Comparison of ENCODE assay signal across 8 cellular contexts in the genomic region with DNA sequence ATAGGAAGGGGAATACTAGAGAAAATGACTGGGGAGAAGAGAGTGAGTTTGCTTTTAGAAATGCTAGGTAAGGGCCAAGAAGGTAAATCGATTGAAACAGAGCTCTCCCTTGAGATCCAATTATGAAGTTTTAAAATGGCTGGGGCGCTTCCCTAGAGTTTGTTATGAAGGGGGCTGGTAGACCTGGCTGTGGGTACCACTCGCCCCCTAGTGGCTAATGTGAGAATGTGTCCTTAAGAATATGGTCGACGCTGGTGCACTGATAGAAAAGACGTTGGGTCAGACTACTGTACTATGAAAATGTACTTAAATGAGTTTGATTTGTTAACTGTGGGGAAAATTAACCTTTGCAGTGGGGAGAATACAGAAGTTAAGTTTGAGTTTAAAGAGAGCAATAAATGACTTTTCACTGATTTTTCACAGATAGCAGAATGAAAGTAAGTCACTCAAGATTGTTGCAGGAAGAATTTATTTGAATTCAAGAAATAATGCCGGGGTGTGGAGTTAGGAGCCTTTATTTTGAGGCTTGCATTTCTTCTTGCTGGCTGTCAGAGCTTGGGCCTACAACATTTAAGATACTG.
A peak's percentile ranks its signal among the peaks of the same experiment; 100 is the strongest.
DNase-seq lines count a peak whose midpoint lies in the region; ATAC-seq, FAIRE-seq and TF ChIP-seq lines count a peak whose summit lies in the region.

No MANE protein-coding gene starts in this region.

- H3K27ac ChIP-seq in DOHH2 (ENCODE audit: low read depth, low read length): no peak overlapping the region
- no peak overlapping the region for H3K27ac ChIP-seq in tibial artery

- H3K4me1 ChIP-seq in DOHH2 (ENCODE audit: control insufficient read depth, low read length): peaks cover 22% of the 10 kb centered on the region
- H3K4me1 ChIP-seq in tibial artery: no peaks in the 10 kb centered on the region

- peak; percentile 90 for ATAC-seq in GM21529 (IDR thresholded peaks at IDR 0.05; ENCODE audit: unreplicated experiment)

- H3K4me3 ChIP-seq in DOHH2 (ENCODE audit: low read length): no peak overlapping the region
- peak overlapping the region in 1 of 2 donors; percentile 23 for H3K4me3 ChIP-seq in tibial artery

- H3K27me3 ChIP-seq in DOHH2 (ENCODE audit: control insufficient read depth, low read length): no peaks in the 10 kb centered on the region
- no peaks in the 10 kb centered on the region for H3K27me3 ChIP-seq in tibial artery

- intact Hi-C loops in tibial artery (cut with DNase I; ENCODE audit: low total_unique reads): no loop called here

- H4K20me1 ChIP-seq in DOHH2 (ENCODE audit: control insufficient read depth, insufficient read depth, low read depth, low read length): no peaks in the 10 kb centered on the region

- H3K79me2 ChIP-seq in DOHH2 (ENCODE audit: control insufficient read depth, low read length): no peaks in the 10 kb centered on the region

- TF ChIP-seq CTCF in DOHH2 (IDR thresholded peaks at IDR 0.05; ENCODE audit: low read depth, low read length, poor library complexity, severe bottlenecking) (peak; percentile 91), tibial artery (IDR thresholded peaks at IDR 0.05) (peak; percentile 68 to 81)

- H3K36me3 ChIP-seq in DOHH2 (ENCODE audit: control insufficient read depth, low read length) (no peaks in the 10 kb centered on the region), tibial artery (no peaks in the 10 kb centered on the region)

- H3F3A ChIP-seq in DOHH2 (ENCODE audit: control insufficient read depth, insufficient read depth): no peaks in the 10 kb centered on the region

- DNase-seq in HTR-8/SVneo (ENCODE audit: insufficient read length, low spot score) (peak; percentile 78), NOMO-1 (lab: John Stamatoyannopoulos, UW; ENCODE audit: unreplicated experiment in 2 of 2) (peak; percentile 55 to 63), fibroblast of peridontal ligament (ENCODE audit: extremely low read depth) (peak; percentile 78), nucleus accumbens (lab: John Stamatoyannopoulos, UW) (peak in 40 of 56 donors; percentile 0 to 59 (median 17)), tibial artery (peak in 1 of 2 donors; percentile 23)
- peak; percentile 22 for DNase-seq in activated T-cell treated with anti-CD3 and anti-CD28 coated beads, Interleukin-2, amount 50 U/mL, for 1 hour

- H3K4me2 ChIP-seq in DOHH2 (ENCODE audit: low read length): peak overlapping the region; percentile 30

- no peak for FAIRE-seq in HTR-8/SVneo (lab: Jason Lieb, UNC)

- H3K9me3 ChIP-seq in DOHH2 (ENCODE audit: control insufficient read depth, insufficient read depth, low read length) (no peaks in the 10 kb centered on the region), tibial artery (no peaks in the 10 kb centered on the region)

- H3K9me2 ChIP-seq in DOHH2 (replicated peaks; ENCODE audit: control insufficient read depth, low read length): no peaks in the 10 kb centered on the region
